In the genomic region with DNA sequence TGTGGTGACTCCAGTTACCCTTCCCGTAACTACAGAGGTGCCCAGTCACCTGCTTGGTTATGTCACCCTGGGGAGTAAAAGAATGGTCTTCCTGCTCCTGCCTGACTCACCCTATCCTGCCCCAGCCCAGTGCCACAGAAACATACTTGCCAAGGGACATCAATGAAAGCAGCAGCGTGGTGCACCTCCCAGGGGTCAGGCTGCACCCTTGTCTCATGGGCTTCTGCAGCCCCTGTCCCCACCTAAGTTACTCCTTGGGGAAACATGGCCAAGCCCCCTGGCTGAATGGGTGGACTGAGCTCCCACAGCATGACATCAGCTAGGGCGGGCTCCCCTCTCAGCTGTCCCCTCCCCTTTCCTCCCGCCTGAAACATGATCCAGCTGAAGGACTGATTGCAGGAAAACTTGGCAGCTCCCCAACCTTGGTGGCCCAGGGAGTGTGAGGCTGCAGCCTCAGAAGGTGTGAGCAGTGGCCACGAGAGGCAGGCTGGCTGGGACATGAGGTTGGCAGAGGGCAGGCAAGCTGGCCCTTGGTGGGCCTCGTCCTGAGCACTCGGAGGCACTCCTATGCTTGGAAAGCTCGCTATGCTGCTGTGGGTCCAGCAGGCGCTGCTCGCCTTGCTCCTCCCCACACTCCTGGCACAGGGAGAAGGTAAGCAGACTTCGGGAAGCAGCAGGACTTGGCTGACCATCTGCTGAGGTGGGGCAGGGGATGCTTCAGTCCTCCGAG, we compare ENCODE assay signal across 10 cellular contexts. TPM values are rescaled to one million over a fixed set of nuclear protein-coding genes. Genes with fewer than 3 reads are reported as not detected.
DNase-seq lines count a peak whose midpoint lies in the region; ATAC-seq and TF ChIP-seq lines count a peak whose summit lies in the region.
"Had no signal": no experiment of that assay in that cellular context is flagged by ENCODE, and none has a peak within 500 bp of the region (broad histone marks: within the 10 kb centered on the region; RNA-seq: fewer than 3 reads in every experiment).

Gene HTR3A, plus strand, starts transcription at position 368 of the 730 bp plus-strand sequence. Its CDS starts 218 bp downstream, at position 586.

- TF ChIP-seq EP300 in esophagus muscularis mucosa (IDR thresholded peaks at IDR 0.05): no peak

- H3K27me3 Mint-ChIP-seq in endodermal cell (ENCODE audit: insufficient read depth) (peaks cover 15% of the 10 kb centered on the region), nephron progenitor cell (ENCODE audit: low read depth, poor library complexity) (peaks cover 45% of the 10 kb centered on the region)

- TF ChIP-seq CTCF in endodermal cell (conservative IDR thresholded peaks at IDR 0.05) (peak; percentile 53), nephron progenitor cell (IDR thresholded peaks at IDR 0.05) (no peak), esophagus muscularis mucosa (IDR thresholded peaks at IDR 0.05) (no peak)

- ATAC-seq in GM21825 (IDR thresholded peaks at IDR 0.05; ENCODE audit: unreplicated experiment): no peak

- WGBS in endodermal cell (ENCODE audit: insufficient coverage in 1 of 2, insufficient read length in 1 of 2), 2 experiments: 25 to 37% methylated on average over 9 to 12 of the region's 12 CpGs
- 21% methylated on average over 6 of the region's 12 CpGs for whole genome bisulfite sequencing in esophagus muscularis mucosa

- H3K27me3 ChIP-seq in endodermal cell (ENCODE audit: control insufficient read depth, insufficient read depth, low read length, poor library complexity, severe bottlenecking) (peaks cover 9% of the 10 kb centered on the region), esophagus muscularis mucosa (peaks cover 0 to 69% (median 0%) of the 10 kb centered on the region in 4 donors)

- H3K9me3 Mint-ChIP-seq in endodermal cell (no peaks in the 10 kb centered on the region), nephron progenitor cell (no peaks in the 10 kb centered on the region)
- H3K9me3 Mint-ChIP-seq: activated naive CD4-positive, alpha-beta T cell treated with anti-CD3 and anti-CD28 coated beads, Interleukin-2, amount 50 U/mL, for 24 hours had no signal

- H3K9ac ChIP-seq in endodermal cell (ENCODE audit: extremely low read depth, low read length, poor library complexity, severe bottlenecking): no peak within 1 kb of the TSS

- no peak within 1 kb of the TSS for H3K27ac ChIP-seq in endodermal cell (ENCODE audit: low read depth, low read length)
- H3K27ac ChIP-seq in esophagus muscularis mucosa (replicated peaks in 1 of 4): no peak within 1 kb of the TSS

- H3K4me1 Mint-ChIP-seq in endodermal cell: peaks cover 10% of the 10 kb centered on the region
- H3K4me1 Mint-ChIP-seq in nephron progenitor cell: peaks cover 48% of the 10 kb centered on the region
- H3K4me1 Mint-ChIP-seq: activated naive CD4-positive, alpha-beta T cell treated with anti-CD3 and anti-CD28 coated beads, Interleukin-2, amount 50 U/mL, for 24 hours had no signal

- no peak for TF ChIP-seq POLR2A in esophagus muscularis mucosa (IDR thresholded peaks at IDR 0.05; ENCODE audit: low read depth)

- H3K36me3 ChIP-seq in endodermal cell (ENCODE audit: control insufficient read depth, insufficient read depth, low read length) (no peaks in the 10 kb centered on the region), esophagus muscularis mucosa (no peaks in the 10 kb centered on the region)

- intact Hi-C loops in esophagus muscularis mucosa (cut with DNase I): no loop called here

- H3K4me3 ChIP-seq in endodermal cell (ENCODE audit: low read length) (peak within 1 kb of the TSS; percentile 49), esophagus muscularis mucosa (no peak within 1 kb of the TSS)

- H3K4me3 Mint-ChIP-seq in endodermal cell (peak within 1 kb of the TSS; percentile 34), nephron progenitor cell (peak within 1 kb of the TSS; percentile 62)
- H3K4me3 Mint-ChIP-seq: activated naive CD4-positive, alpha-beta T cell treated with anti-CD3 and anti-CD28 coated beads, Interleukin-2, amount 50 U/mL, for 24 hours had no signal

- H3K4me1 ChIP-seq in endodermal cell (ENCODE audit: control insufficient read depth, insufficient read depth, low read length) (no peaks in the 10 kb centered on the region), esophagus muscularis mucosa (peaks cover 6 to 8% (median 7%) of the 10 kb centered on the region in 4 donors)

- H3K27ac Mint-ChIP-seq in endodermal cell (no peak within 1 kb of the TSS), nephron progenitor cell (no peak within 1 kb of the TSS)
- H3K27ac Mint-ChIP-seq: activated naive CD4-positive, alpha-beta T cell treated with anti-CD3 and anti-CD28 coated beads, Interleukin-2, amount 50 U/mL, for 24 hours had no signal

- in situ Hi-C loops in G401 (cut with HindIII; ENCODE audit: low sequenced_read_pairs): no loop called here

- H3K36me3 Mint-ChIP-seq in endodermal cell (ENCODE audit: low read depth) (no peaks in the 10 kb centered on the region), nephron progenitor cell (ENCODE audit: low read depth) (no peaks in the 10 kb centered on the region)
- H3K36me3 Mint-ChIP-seq: activated naive CD4-positive, alpha-beta T cell treated with anti-CD3 and anti-CD28 coated beads, Interleukin-2, amount 50 U/mL, for 24 hours had no signal

- H3K9me3 ChIP-seq in endodermal cell (ENCODE audit: control insufficient read depth, low read length): no peaks in the 10 kb centered on the region
- H3K9me3 ChIP-seq in esophagus muscularis mucosa: no peaks in the 10 kb centered on the region

- DNase-seq in G401 (ENCODE audit: low spot score): peak; percentile 75
- DNase-seq in NCI-H2196 (lab: John Stamatoyannopoulos, UW; ENCODE audit: unreplicated experiment): peak; percentile 92
- peak; percentile 91 for DNase-seq in endodermal cell
- peak; percentile 73 for DNase-seq in nephron progenitor cell
- DNase-seq in esophagus muscularis mucosa (ENCODE audit: extremely low spot score): no peak
- DNase-seq in nucleus accumbens (lab: John Stamatoyannopoulos, UW): no peak
- DNase-seq in HPDE6-E6E7 (ENCODE audit: extremely low spot score): no peak

RNA-seq across cellular contexts. Expression of gene HTR3A, which starts in this region (rescaled TPM):
- total RNA-seq in G401 (2014; rRNA removed; shearing (Covaris generic)): not detected in 2 replicates
- under 1 TPM in 1 of 2 donors, not detected in 1; 0.55 TPM for total RNA-seq in endodermal cell
- polyA plus RNA-seq in endodermal cell (2013, experiment 1 of 2): 0.75 TPM
- not detected for polyA plus RNA-seq in endodermal cell (2013, experiment 2 of 2)
- 1 to 10 TPM in 2 of 4 donors, under 1 TPM in 2; 0.42 to 1.8 (median 0.90) TPM for total RNA-seq in esophagus muscularis mucosa
- total RNA-seq: subcutaneous adipose tissue had no signal

Comparison
In these comparisons a context has a peak if more than half of its experiments do, and no peak if none do; other contexts are left out.
1. Peak in DNase-seq in G401; RNA of the gene not detected or under 1 TPM.
2. Peak in DNase-seq and H3K4me3 ChIP-seq in endodermal cell; RNA of the gene not detected or under 1 TPM.
3. DNase-seq: peak in NCI-H2196 (single experiment) and nephron progenitor cell (single experiment); none in esophagus muscularis mucosa (single experiment), nucleus accumbens (0 of 56) and HPDE6-E6E7 (single experiment).